ENCODE assay signal across 17 cellular contexts in genomic region chrX:27399146-27399456, GRCh38.
"Had no signal": no experiment of that assay in that cellular context is flagged by ENCODE, and none has a peak within 500 bp of the region (broad histone marks: within the 10 kb centered on the region; RNA-seq: fewer than 3 reads in every experiment).

No MANE protein-coding gene starts in this region.

- H3K4me3 ChIP-seq: lower lobe of right lung, vagina had no signal

- H3K4me3 Mint-ChIP-seq: activated naive CD4-positive, alpha-beta T cell treated with anti-CD3 and anti-CD28 coated beads for 36 hours; activated naive CD8-positive, alpha-beta T cell treated with anti-CD3 and anti-CD28 coated beads, Interleukin-2, amount 10 ng/mL, durations not matched to agents 7 days and 5 days; naive B cell; stimulated activated naive B cell treated with anti-CD40 and anti-IgM and Interleukin-4, amounts not matched to agents 10 μg/mL and 1 μg/mL and 100 μg/mL, for 72 hours had no signal

- H3K27ac Mint-ChIP-seq: activated naive CD4-positive, alpha-beta T cell treated with anti-CD3 and anti-CD28 coated beads for 36 hours; activated naive CD8-positive, alpha-beta T cell treated with anti-CD3 and anti-CD28 coated beads, Interleukin-2, amount 10 ng/mL, durations not matched to agents 7 days and 5 days; naive B cell; stimulated activated naive B cell treated with anti-CD40 and anti-IgM and Interleukin-4, amounts not matched to agents 10 μg/mL and 1 μg/mL and 100 μg/mL, for 72 hours had no signal

- H3K36me3 ChIP-seq: lower lobe of right lung, vagina had no signal

- DNase-seq: activated CD4-positive, CD25-positive, alpha-beta regulatory T cell treated with anti-CD3 and anti-CD28 coated beads, Interleukin-2, amount 50 U/mL, for 72 hours; activated CD8-positive, alpha-beta memory T cell treated with anti-CD3 and anti-CD28 coated beads, Interleukin-2, amount 50 U/mL, for 48 hours; activated effector memory CD4-positive, alpha-beta T cell treated with Interleukin-2 at 50 U/mL for 16 hours; activated naive CD4-positive, alpha-beta T cell treated with anti-CD3 and anti-CD28 coated beads for 36 hours; activated naive CD8-positive, alpha-beta T cell treated with anti-CD3 and anti-CD28 coated beads, Interleukin-2, amount 10 ng/mL, durations not matched to agents 7 days and 5 days; amniotic stem cell; cortex of kidney; lower lobe of right lung; naive B cell; stimulated activated CD8-positive, alpha-beta memory T cell treated with anti-CD3 and anti-CD28 coated beads, Interleukin-4, amount 100 ng/mL, for 48 hours; stimulated activated naive B cell treated with anti-CD40 and anti-IgM and Interleukin-4, amounts not matched to agents 10 μg/mL and 1 μg/mL and 100 μg/mL, for 72 hours; T-helper 2 cell had no signal

- H3K27me3 Mint-ChIP-seq: activated naive CD8-positive, alpha-beta T cell treated with anti-CD3 and anti-CD28 coated beads, Interleukin-2, amount 10 ng/mL, durations not matched to agents 7 days and 5 days; naive B cell had no signal

- H3K36me3 Mint-ChIP-seq: activated naive CD8-positive, alpha-beta T cell treated with anti-CD3 and anti-CD28 coated beads, Interleukin-2, amount 10 ng/mL, durations not matched to agents 7 days and 5 days; naive B cell; stimulated activated naive B cell treated with anti-CD40 and anti-IgM and Interleukin-4, amounts not matched to agents 10 μg/mL and 1 μg/mL and 100 μg/mL, for 72 hours had no signal

- FAIRE-seq: bronchial epithelial cell, keratinocyte had no signal

- ATAC-seq: lower lobe of right lung; stimulated activated naive B cell treated with anti-CD40 and anti-IgM and Interleukin-4, amounts not matched to agents 10 μg/mL and 1 μg/mL and 100 μg/mL, for 72 hours had no signal

- H3K4me1 ChIP-seq: lower lobe of right lung, testis, vagina had no signal

- H3K4me1 Mint-ChIP-seq: activated naive CD8-positive, alpha-beta T cell treated with anti-CD3 and anti-CD28 coated beads, Interleukin-2, amount 10 ng/mL, durations not matched to agents 7 days and 5 days; naive B cell; stimulated activated naive B cell treated with anti-CD40 and anti-IgM and Interleukin-4, amounts not matched to agents 10 μg/mL and 1 μg/mL and 100 μg/mL, for 72 hours had no signal

- H3K27me3 ChIP-seq: testis, vagina had no signal

- H3K9me3 ChIP-seq: lower lobe of right lung, testis, vagina had no signal

- H3K27ac ChIP-seq: epithelial cell of prostate, lower lobe of right lung, testis, vagina had no signal

- H3K9me3 Mint-ChIP-seq: activated naive CD4-positive, alpha-beta T cell treated with anti-CD3 and anti-CD28 coated beads for 36 hours; activated naive CD8-positive, alpha-beta T cell treated with anti-CD3 and anti-CD28 coated beads, Interleukin-2, amount 10 ng/mL, durations not matched to agents 7 days and 5 days; stimulated activated naive B cell treated with anti-CD40 and anti-IgM and Interleukin-4, amounts not matched to agents 10 μg/mL and 1 μg/mL and 100 μg/mL, for 72 hours had no signal
